24 cellular contexts compared by ENCODE assay signal in the genomic region with DNA sequence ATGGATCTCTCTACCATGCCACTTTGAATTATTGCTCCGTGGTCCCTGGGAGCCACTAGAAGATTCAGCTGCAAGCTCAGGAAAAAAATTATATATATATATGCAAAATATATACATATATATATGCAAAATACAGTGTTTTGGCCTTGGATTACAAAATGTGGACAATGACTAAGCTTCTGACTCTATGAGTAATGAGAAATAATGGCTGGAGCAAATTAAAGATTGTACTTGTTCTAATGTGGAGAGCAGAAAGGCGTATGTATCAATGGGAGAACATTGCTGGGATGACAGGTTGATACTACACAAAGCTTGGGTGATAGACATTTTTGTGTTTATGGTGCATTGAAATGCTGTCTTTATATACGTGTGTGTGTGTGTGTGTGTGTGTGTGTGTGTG.
"Had no signal": no experiment of that assay in that cellular context is flagged by ENCODE, and none has a peak within 500 bp of the region (broad histone marks: within the 10 kb centered on the region; RNA-seq: fewer than 3 reads in every experiment).

No MANE protein-coding gene starts in this region.

- FAIRE-seq: endometrium had no signal

- H3K27ac ChIP-seq: cardiac muscle cell, gastroesophageal sphincter, neutrophil, parathyroid adenoma, upper lobe of left lung had no signal

- H3K27me3 ChIP-seq: cardiac muscle cell, gastroesophageal sphincter, neutrophil, upper lobe of left lung had no signal

- H3K79me2 ChIP-seq: parathyroid adenoma had no signal

- ATAC-seq: gastroesophageal sphincter; left cardiac atrium; right cardiac atrium; stimulated activated naive CD8-positive, alpha-beta T cell treated with anti-CD3 and anti-CD28 coated beads, Interleukin-15, Interleukin-2, amounts not matched to agents 100 U/mL and 50 U/mL, for 24 hours; T-helper 17 cell had no signal

- H3K4me1 ChIP-seq: gastroesophageal sphincter, parathyroid adenoma had no signal

- DNase-seq: activated CD4-positive, alpha-beta T cell treated with anti-CD3 and anti-CD28 coated beads for 4 hours; activated CD4-positive, alpha-beta T cell treated with anti-CD3 and anti-CD28 coated beads, Interleukin-2, amount 50 U/mL, for 48 hours; activated CD4-positive, CD25-positive, alpha-beta regulatory T cell; activated CD8-positive, alpha-beta memory T cell treated with anti-CD3 and anti-CD28 coated beads, Interleukin-2, amount 50 U/mL, for 48 hours; activated naive CD4-positive, alpha-beta T cell treated with Interleukin-2 at 50 U/mL for 16 hours; activated naive CD8-positive, alpha-beta T cell treated with anti-CD3 and anti-CD28 coated beads for 36 hours; activated T-cell treated with anti-CD3 and anti-CD28 coated beads, Interleukin-2, amount 50 U/mL, for 48 hours; amygdala; effector CD4-positive, alpha-beta T cell; erythroblast; head of caudate nucleus; hypothalamus; islet precursor cell; left cardiac atrium; right cardiac atrium; stimulated activated CD4-positive, alpha-beta T cell treated with anti-CD3 and anti-CD28 coated beads, Interleukin-4, amount 100 ng/mL, for 24 hours; stimulated activated naive CD8-positive, alpha-beta T cell treated with anti-CD3 and anti-CD28 coated beads, Interleukin-15, Interleukin-2, amounts not matched to agents 100 U/mL and 50 U/mL, for 24 hours; T-helper 17 cell; upper lobe of left lung had no signal

- H2AFZ ChIP-seq: parathyroid adenoma had no signal

- H3K36me3 ChIP-seq: cardiac muscle cell, gastroesophageal sphincter, neutrophil, upper lobe of left lung had no signal

- H3K4me3 ChIP-seq: cardiac muscle cell, gastroesophageal sphincter, upper lobe of left lung had no signal
